Comparison of ENCODE assay signal across 1 cellular context in the genomic region with DNA sequence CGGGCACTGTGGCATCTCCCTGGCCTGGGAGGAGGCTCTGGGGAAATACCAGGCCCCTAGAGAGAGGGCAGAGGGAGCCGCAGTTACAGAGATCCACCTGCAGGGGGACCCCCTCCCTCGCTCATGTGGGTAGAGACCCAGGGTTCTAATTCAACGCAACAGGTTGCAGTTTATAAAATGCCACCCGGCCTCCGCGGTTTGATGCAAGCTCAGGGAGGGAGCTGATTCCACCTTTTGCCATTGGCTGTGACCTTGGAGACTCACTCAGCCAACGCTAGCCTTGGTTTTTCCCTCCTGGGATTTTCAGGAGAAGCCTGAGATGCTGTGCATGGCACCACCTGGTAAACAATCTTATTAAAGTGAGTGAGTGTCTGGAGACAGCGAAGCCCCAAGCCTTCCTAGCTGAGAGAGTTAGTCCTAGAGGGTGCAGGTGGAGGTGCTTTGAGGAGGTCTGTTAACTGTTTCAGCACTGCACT.
TF ChIP-seq lines count a peak whose summit lies in the region.

No MANE protein-coding gene starts in this region.

TF ChIP-seq in HepG2, 621 proteins besides CTCF, POLR2A, EP300 and RAD21 (continued from another document and continues in another):
- TF ChIP-seq, protein P1, sequence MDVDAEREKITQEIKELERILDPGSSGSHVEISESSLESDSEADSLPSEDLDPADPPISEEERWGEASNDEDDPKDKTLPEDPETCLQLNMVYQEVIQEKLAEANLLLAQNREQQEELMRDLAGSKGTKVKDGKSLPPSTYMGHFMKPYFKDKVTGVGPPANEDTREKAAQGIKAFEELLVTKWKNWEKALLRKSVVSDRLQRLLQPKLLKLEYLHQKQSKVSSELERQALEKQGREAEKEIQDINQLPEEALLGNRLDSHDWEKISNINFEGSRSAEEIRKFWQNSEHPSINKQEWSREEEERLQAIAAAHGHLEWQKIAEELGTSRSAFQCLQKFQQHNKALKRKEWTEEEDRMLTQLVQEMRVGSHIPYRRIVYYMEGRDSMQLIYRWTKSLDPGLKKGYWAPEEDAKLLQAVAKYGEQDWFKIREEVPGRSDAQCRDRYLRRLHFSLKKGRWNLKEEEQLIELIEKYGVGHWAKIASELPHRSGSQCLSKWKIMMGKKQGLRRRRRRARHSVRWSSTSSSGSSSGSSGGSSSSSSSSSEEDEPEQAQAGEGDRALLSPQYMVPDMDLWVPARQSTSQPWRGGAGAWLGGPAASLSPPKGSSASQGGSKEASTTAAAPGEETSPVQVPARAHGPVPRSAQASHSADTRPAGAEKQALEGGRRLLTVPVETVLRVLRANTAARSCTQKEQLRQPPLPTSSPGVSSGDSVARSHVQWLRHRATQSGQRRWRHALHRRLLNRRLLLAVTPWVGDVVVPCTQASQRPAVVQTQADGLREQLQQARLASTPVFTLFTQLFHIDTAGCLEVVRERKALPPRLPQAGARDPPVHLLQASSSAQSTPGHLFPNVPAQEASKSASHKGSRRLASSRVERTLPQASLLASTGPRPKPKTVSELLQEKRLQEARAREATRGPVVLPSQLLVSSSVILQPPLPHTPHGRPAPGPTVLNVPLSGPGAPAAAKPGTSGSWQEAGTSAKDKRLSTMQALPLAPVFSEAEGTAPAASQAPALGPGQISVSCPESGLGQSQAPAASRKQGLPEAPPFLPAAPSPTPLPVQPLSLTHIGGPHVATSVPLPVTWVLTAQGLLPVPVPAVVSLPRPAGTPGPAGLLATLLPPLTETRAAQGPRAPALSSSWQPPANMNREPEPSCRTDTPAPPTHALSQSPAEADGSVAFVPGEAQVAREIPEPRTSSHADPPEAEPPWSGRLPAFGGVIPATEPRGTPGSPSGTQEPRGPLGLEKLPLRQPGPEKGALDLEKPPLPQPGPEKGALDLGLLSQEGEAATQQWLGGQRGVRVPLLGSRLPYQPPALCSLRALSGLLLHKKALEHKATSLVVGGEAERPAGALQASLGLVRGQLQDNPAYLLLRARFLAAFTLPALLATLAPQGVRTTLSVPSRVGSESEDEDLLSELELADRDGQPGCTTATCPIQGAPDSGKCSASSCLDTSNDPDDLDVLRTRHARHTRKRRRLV (CRISPR knock-in tag; IDR thresholded peaks at IDR 0.05), result no peak
- TF ChIP-seq, protein P2, sequence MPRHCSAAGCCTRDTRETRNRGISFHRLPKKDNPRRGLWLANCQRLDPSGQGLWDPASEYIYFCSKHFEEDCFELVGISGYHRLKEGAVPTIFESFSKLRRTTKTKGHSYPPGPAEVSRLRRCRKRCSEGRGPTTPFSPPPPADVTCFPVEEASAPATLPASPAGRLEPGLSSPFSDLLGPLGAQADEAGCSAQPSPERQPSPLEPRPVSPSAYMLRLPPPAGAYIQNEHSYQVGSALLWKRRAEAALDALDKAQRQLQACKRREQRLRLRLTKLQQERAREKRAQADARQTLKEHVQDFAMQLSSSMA (CRISPR knock-in tag; IDR thresholded peaks at IDR 0.05), result no peak
- TF ChIP-seq ZSCAN22 (CRISPR knock-in tag; IDR thresholded peaks at IDR 0.05) (no peak), ZBTB20 (CRISPR knock-in tag; IDR thresholded peaks at IDR 0.05; ENCODE audit: borderline replicate concordance, low read depth) (no peak), FIP1L1 (IDR thresholded peaks at IDR 0.05; ENCODE audit: borderline replicate concordance, insufficient read depth, low read depth, low read length) (no peak), SRSF1 (optimal IDR thresholded peaks at IDR 0.05; ENCODE audit: low read depth, low read length) (no peak), XRCC5 (optimal IDR thresholded peaks at IDR 0.05; ENCODE audit: low read length) (peak; percentile 88), KAT7 (CRISPR knock-in tag; IDR thresholded peaks at IDR 0.05; ENCODE audit: borderline replicate concordance) (no peak), MXI1 (IDR thresholded peaks at IDR 0.05; ENCODE audit: borderline replicate concordance, low read depth, low read length) (0 out of 3 replicates have a peak, but pooled peaks have one; percentile 29), NFIB (CRISPR knock-in tag; IDR thresholded peaks at IDR 0.05; ENCODE audit: borderline replicate concordance) (no peak), ZNF549 (CRISPR knock-in tag; IDR thresholded peaks at IDR 0.05) (no peak), TMF1 (CRISPR knock-in tag; IDR thresholded peaks at IDR 0.05; ENCODE audit: low read depth) (no peak), TBL1XR1 (IDR thresholded peaks at IDR 0.05; ENCODE audit: borderline replicate concordance, low read length, partially characterized antibody) (peak; percentile 20), ZNF343 (CRISPR knock-in tag; IDR thresholded peaks at IDR 0.05) (no peak), NFRKB (IDR thresholded peaks at IDR 0.05) (no peak), ZNF605 (CRISPR knock-in tag; IDR thresholded peaks at IDR 0.05) (no peak), SIN3A (IDR thresholded peaks at IDR 0.05; ENCODE audit: borderline replicate concordance, low read depth, low read length) (no peak), EEA1 (CRISPR knock-in tag; IDR thresholded peaks at IDR 0.05; ENCODE audit: borderline replicate concordance) (no peak), NR2C2 (CRISPR knock-in tag; IDR thresholded peaks at IDR 0.05; ENCODE audit: borderline replicate concordance) (no peak), POLR2AphosphoS5 (IDR thresholded peaks at IDR 0.05; ENCODE audit: low read depth, low read length) (no peak), NR2F6 (IDR thresholded peaks at IDR 0.05) (no peak), NR2F6 (CRISPR knock-in tag; IDR thresholded peaks at IDR 0.05) (no peak), NR2F1 (CRISPR knock-in tag; IDR thresholded peaks at IDR 0.05) (no peak), SAP130 (CRISPR knock-in tag; IDR thresholded peaks at IDR 0.05; ENCODE audit: low read depth) (0 out of 2 replicates have a peak, but pooled peaks have one; percentile 11), ZNF317 (CRISPR knock-in tag; IDR thresholded peaks at IDR 0.05) (no peak), TOPORS (CRISPR knock-in tag; IDR thresholded peaks at IDR 0.05) (no peak), ETV6 (CRISPR knock-in tag; conservative IDR thresholded peaks at IDR 0.05) (no peak), DNMT1 (CRISPR knock-in tag; IDR thresholded peaks at IDR 0.05) (no peak), BRD4 (CRISPR knock-in tag; IDR thresholded peaks at IDR 0.05) (no peak), ZNF652 (CRISPR knock-in tag; IDR thresholded peaks at IDR 0.05; ENCODE audit: borderline replicate concordance, low read depth) (peak; percentile 67)
- TF ChIP-seq, protein P3, sequence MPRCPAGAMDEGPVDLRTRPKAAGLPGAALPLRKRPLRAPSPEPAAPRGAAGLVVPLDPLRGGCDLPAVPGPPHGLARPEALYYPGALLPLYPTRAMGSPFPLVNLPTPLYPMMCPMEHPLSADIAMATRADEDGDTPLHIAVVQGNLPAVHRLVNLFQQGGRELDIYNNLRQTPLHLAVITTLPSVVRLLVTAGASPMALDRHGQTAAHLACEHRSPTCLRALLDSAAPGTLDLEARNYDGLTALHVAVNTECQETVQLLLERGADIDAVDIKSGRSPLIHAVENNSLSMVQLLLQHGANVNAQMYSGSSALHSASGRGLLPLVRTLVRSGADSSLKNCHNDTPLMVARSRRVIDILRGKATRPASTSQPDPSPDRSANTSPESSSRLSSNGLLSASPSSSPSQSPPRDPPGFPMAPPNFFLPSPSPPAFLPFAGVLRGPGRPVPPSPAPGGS (CRISPR knock-in tag; IDR thresholded peaks at IDR 0.05), result no peak
- TF ChIP-seq, protein P4, sequence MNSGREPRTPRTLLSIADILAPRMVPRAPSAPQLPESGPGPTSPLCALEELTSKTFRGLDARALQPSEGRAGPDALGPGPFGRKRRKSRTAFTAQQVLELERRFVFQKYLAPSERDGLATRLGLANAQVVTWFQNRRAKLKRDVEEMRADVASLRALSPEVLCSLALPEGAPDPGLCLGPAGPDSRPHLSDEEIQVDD (CRISPR knock-in tag; IDR thresholded peaks at IDR 0.05; ENCODE audit: borderline replicate concordance), result no peak
- TF ChIP-seq, protein P5, sequence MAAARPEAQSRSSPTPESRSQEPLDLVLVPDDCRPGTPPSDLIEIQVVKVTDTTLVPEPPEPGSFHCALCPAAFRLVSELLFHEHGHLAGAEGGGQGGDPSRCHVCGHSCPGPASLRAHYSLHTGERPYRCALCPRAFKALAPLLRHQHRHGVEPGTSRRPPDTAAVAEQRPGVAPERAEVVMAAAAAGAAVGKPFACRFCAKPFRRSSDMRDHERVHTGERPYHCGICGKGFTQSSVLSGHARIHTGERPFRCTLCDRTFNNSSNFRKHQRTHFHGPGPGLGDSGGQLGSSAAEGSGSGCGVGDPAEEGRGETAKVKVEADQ (CRISPR knock-in tag; IDR thresholded peaks at IDR 0.05; ENCODE audit: borderline replicate concordance), result 0 out of 2 replicates have a peak, but pooled peaks have one; percentile 28
- TF ChIP-seq, protein P6, sequence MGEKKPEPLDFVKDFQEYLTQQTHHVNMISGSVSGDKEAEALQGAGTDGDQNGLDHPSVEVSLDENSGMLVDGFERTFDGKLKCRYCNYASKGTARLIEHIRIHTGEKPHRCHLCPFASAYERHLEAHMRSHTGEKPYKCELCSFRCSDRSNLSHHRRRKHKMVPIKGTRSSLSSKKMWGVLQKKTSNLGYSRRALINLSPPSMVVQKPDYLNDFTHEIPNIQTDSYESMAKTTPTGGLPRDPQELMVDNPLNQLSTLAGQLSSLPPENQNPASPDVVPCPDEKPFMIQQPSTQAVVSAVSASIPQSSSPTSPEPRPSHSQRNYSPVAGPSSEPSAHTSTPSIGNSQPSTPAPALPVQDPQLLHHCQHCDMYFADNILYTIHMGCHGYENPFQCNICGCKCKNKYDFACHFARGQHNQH (CRISPR knock-in tag; IDR thresholded peaks at IDR 0.05), result no peak
- TF ChIP-seq, protein P7, sequence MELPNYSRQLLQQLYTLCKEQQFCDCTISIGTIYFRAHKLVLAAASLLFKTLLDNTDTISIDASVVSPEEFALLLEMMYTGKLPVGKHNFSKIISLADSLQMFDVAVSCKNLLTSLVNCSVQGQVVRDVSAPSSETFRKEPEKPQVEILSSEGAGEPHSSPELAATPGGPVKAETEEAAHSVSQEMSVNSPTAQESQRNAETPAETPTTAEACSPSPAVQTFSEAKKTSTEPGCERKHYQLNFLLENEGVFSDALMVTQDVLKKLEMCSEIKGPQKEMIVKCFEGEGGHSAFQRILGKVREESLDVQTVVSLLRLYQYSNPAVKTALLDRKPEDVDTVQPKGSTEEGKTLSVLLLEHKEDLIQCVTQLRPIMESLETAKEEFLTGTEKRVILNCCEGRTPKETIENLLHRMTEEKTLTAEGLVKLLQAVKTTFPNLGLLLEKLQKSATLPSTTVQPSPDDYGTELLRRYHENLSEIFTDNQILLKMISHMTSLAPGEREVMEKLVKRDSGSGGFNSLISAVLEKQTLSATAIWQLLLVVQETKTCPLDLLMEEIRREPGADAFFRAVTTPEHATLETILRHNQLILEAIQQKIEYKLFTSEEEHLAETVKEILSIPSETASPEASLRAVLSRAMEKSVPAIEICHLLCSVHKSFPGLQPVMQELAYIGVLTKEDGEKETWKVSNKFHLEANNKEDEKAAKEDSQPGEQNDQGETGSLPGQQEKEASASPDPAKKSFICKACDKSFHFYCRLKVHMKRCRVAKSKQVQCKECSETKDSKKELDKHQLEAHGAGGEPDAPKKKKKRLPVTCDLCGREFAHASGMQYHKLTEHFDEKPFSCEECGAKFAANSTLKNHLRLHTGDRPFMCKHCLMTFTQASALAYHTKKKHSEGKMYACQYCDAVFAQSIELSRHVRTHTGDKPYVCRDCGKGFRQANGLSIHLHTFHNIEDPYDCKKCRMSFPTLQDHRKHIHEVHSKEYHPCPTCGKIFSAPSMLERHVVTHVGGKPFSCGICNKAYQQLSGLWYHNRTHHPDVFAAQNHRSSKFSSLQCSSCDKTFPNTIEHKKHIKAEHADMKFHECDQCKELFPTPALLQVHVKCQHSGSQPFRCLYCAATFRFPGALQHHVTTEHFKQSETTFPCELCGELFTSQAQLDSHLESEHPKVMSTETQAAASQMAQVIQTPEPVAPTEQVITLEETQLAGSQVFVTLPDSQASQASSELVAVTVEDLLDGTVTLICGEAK (IDR thresholded peaks at IDR 0.05), result no peak
- TF ChIP-seq, protein P7 (CRISPR knock-in tag; IDR thresholded peaks at IDR 0.05), result no peak
- TF ChIP-seq, protein P8, sequence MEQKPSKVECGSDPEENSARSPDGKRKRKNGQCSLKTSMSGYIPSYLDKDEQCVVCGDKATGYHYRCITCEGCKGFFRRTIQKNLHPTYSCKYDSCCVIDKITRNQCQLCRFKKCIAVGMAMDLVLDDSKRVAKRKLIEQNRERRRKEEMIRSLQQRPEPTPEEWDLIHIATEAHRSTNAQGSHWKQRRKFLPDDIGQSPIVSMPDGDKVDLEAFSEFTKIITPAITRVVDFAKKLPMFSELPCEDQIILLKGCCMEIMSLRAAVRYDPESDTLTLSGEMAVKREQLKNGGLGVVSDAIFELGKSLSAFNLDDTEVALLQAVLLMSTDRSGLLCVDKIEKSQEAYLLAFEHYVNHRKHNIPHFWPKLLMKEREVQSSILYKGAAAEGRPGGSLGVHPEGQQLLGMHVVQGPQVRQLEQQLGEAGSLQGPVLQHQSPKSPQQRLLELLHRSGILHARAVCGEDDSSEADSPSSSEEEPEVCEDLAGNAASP (CRISPR knock-in tag; IDR thresholded peaks at IDR 0.05; ENCODE audit: borderline replicate concordance), result peak; percentile 57; the same call in 1 of the 2 replicates
- TF ChIP-seq, protein P9, sequence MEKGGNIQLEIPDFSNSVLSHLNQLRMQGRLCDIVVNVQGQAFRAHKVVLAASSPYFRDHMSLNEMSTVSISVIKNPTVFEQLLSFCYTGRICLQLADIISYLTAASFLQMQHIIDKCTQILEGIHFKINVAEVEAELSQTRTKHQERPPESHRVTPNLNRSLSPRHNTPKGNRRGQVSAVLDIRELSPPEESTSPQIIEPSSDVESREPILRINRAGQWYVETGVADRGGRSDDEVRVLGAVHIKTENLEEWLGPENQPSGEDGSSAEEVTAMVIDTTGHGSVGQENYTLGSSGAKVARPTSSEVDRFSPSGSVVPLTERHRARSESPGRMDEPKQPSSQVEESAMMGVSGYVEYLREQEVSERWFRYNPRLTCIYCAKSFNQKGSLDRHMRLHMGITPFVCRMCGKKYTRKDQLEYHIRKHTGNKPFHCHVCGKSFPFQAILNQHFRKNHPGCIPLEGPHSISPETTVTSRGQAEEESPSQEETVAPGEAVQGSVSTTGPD (CRISPR knock-in tag; IDR thresholded peaks at IDR 0.05), result no peak
